In the genomic region with DNA sequence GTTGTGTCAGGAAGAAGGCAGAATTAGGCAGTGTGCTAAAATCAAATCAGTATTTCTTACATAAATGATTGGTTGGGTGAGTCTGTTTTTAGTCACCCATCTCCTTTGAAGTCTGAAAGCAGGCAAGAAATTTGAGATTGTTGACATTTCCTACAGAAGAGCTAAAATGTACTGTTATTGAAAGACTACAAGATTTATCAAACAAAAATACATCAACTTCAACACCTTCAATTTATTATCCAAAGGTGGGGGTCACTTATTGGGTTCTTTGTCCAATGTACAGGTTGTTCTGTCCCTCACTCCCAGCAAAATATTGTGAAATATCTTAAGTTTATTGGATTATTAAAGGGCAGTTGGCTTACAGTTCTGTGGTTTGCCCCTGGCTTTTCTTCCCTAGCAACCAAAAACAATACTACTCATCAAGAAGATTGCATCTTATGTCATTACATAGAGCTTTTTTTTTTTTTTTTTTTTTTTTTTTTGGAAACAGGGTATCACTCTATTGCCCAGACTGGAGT, we compare ENCODE assay signal across 19 cellular contexts. TPM values are rescaled to one million over a fixed set of nuclear protein-coding genes. Genes with fewer than 3 reads are reported as not detected.
DNase-seq lines count a peak whose midpoint lies in the region; ATAC-seq and TF ChIP-seq lines count a peak whose summit lies in the region.
"Had no signal": no experiment of that assay in that cellular context is flagged by ENCODE, and none has a peak within 500 bp of the region (broad histone marks: within the 10 kb centered on the region; RNA-seq: fewer than 3 reads in every experiment).

No MANE protein-coding gene starts in this region.

- H3K4me3 ChIP-seq in SK-N-SH (ENCODE audit: low read depth in 2 of 2, low read length in 1 of 2), result no peak overlapping the region
- H3K4me3 ChIP-seq: skin epidermis had no signal

- CTCF ChIA-PET in SK-N-SH (lab: Yijun Ruan, JAX), result interaction anchor here (2.2 to 8.9 kb wide), 2 partner anchors 89 to 161 kb away, joined by 7 to 150 read pairs; a partner anchor contains a TSS
- CTCF ChIA-PET in MCF 10A (lab: Yijun Ruan, JAX), result interaction anchor here (0.7 to 6.8 kb wide), 6 partner anchors 17 to 161 kb away, joined by 3 to 60 read pairs (median 6); a partner anchor contains a TSS

- TF ChIP-seq EP300 in SK-N-SH (IDR thresholded peaks at IDR 0.05; ENCODE audit: borderline replicate concordance in 1 of 2, low read depth in 1 of 2, low read length in 1 of 2), result no peak

- H3K4me3 Mint-ChIP-seq in MCF 10A (ENCODE audit: unreplicated experiment), result no peak overlapping the region
- H3K4me3 Mint-ChIP-seq: activated CD4-positive, alpha-beta T cell treated with anti-CD3 and anti-CD28 coated beads for 36 hours; activated naive CD4-positive, alpha-beta T cell treated with anti-CD3 and anti-CD28 coated beads, Interleukin-2, amount 50 U/mL, for 24 hours; CD4-positive, alpha-beta memory T cell; effector memory CD8-positive, alpha-beta T cell had no signal

- H4K20me1 ChIP-seq in SK-N-SH (ENCODE audit: insufficient read depth), result no peaks in the 10 kb centered on the region

- TF ChIP-seq RAD21 in SK-N-SH (IDR thresholded peaks at IDR 0.05; ENCODE audit: low read length), result no peak

- no peaks in the 10 kb centered on the region for H3K9me3 ChIP-seq in SK-N-SH

- H3K27me3 ChIP-seq in SK-N-SH (ENCODE audit: insufficient read depth), result no peaks in the 10 kb centered on the region

- TF ChIP-seq CTCF in SK-N-SH (IDR thresholded peaks at IDR 0.05) (no peak), MCF 10A (IDR thresholded peaks at IDR 0.05; ENCODE audit: unreplicated experiment) (no peak)

- POLR2A ChIA-PET in SK-N-SH (lab: Yijun Ruan, JAX) (no interaction called here), MCF 10A (lab: Yijun Ruan, JAX) (interaction anchor here (0.6 to 6.8 kb wide), 9 partner anchors 11 to 162 kb away, joined by 3 to 135 read pairs (median 5); a partner anchor contains a TSS)

- BruUV-seq in MCF 10A (replicated peaks; lab: Mats Ljungman, UMichigan), result no TSS peak

- H2AFZ ChIP-seq in SK-N-SH (ENCODE audit: low read depth), result no peak overlapping the region

- peak overlapping the region; percentile 99 for H3K27ac Mint-ChIP-seq in MCF 10A (ENCODE audit: low read depth, unreplicated experiment)
- H3K27ac Mint-ChIP-seq: activated CD4-positive, alpha-beta T cell treated with anti-CD3 and anti-CD28 coated beads for 36 hours; activated naive CD4-positive, alpha-beta T cell treated with anti-CD3 and anti-CD28 coated beads, Interleukin-2, amount 50 U/mL, for 24 hours; effector memory CD8-positive, alpha-beta T cell had no signal

- peaks cover 4% of the 10 kb centered on the region for H3F3A ChIP-seq in SK-N-SH (replicated peaks; ENCODE audit: insufficient read depth)

- no peak overlapping the region for H3K9ac ChIP-seq in SK-N-SH

- H3K36me3 Mint-ChIP-seq in MCF 10A (ENCODE audit: insufficient read depth, unreplicated experiment), result no peaks in the 10 kb centered on the region
- H3K36me3 Mint-ChIP-seq: activated naive CD4-positive, alpha-beta T cell treated with anti-CD3 and anti-CD28 coated beads, Interleukin-2, amount 50 U/mL, for 24 hours; CD4-positive, alpha-beta memory T cell had no signal

- DNase-seq in SK-N-SH (no peak), MCF 10A (ENCODE audit: unreplicated experiment) (peak; percentile 85), kidney glomerular epithelial cell (lab: John Stamatoyannopoulos, UW) (peak; percentile 89), kidney tubule cell (ENCODE audit: low spot score) (no peak), KG1 (lab: John Stamatoyannopoulos, UW) (no peak), left cardiac atrium (no peak)
- DNase-seq: ACHN; activated CD4-positive, alpha-beta T cell treated with anti-CD3 and anti-CD28 coated beads for 36 hours; caudate nucleus; CD4-positive, alpha-beta memory T cell; effector memory CD8-positive, alpha-beta T cell; glutamatergic neuron; NCI-H2107; SHP77; trophoblast cell had no signal

- H3K36me3 ChIP-seq in SK-N-SH (replicated peaks in 1 of 2; ENCODE audit: control insufficient read depth in 1 of 2, insufficient read depth in 2 of 2, low read length in 1 of 2), result no peaks in the 10 kb centered on the region

- no peak overlapping the region for H3K27ac ChIP-seq in SK-N-SH (ENCODE audit: low read depth in 2 of 2, low read length in 1 of 2)

- no peaks in the 10 kb centered on the region for H3K9me2 ChIP-seq in SK-N-SH

- ATAC-seq in SK-N-SH treated with all-trans-retinoic acid at 6 μM for 48 hours (no peak), HG02938 (IDR thresholded peaks at IDR 0.05; ENCODE audit: unreplicated experiment) (no peak), left cardiac atrium (no peak)
- ATAC-seq: activated CD4-positive, alpha-beta T cell treated with anti-CD3 and anti-CD28 coated beads for 36 hours; effector memory CD8-positive, alpha-beta T cell had no signal

- 0 out of 4 replicates have a peak, but pooled peaks cover 0 to 3% of the 10 kb centered on the region in 2 experiments for H3K4me1 ChIP-seq in SK-N-SH (ENCODE audit: control insufficient read depth in 1 of 2, insufficient read depth in 2 of 2, low read depth in 1 of 2, low read length in 1 of 2)

- intact Hi-C loops in MCF 10A (cut with micrococcal nuclease) (loop anchor here (10.0 kb wide), 1 partner anchor 72 kb away; no protein-coding TSS in a partner anchor), left cardiac atrium (cut with DNase I) (loop anchor here (2.0 to 10.0 kb wide), 3 partner anchors 122 to 160 kb away; no protein-coding TSS in a partner anchor)

- no peaks in the 10 kb centered on the region for H3K79me2 ChIP-seq in SK-N-SH (ENCODE audit: insufficient read depth)

- H3K27me3 Mint-ChIP-seq in MCF 10A (ENCODE audit: insufficient read depth, unreplicated experiment), result no peaks in the 10 kb centered on the region
- H3K27me3 Mint-ChIP-seq: activated CD4-positive, alpha-beta T cell treated with anti-CD3 and anti-CD28 coated beads for 36 hours; activated naive CD4-positive, alpha-beta T cell treated with anti-CD3 and anti-CD28 coated beads, Interleukin-2, amount 50 U/mL, for 24 hours had no signal

- peaks cover 7% of the 10 kb centered on the region for H3K9me3 Mint-ChIP-seq in MCF 10A (ENCODE audit: unreplicated experiment)
- H3K9me3 Mint-ChIP-seq: activated naive CD4-positive, alpha-beta T cell treated with anti-CD3 and anti-CD28 coated beads, Interleukin-2, amount 50 U/mL, for 24 hours had no signal

- H3K4me1 Mint-ChIP-seq in MCF 10A (ENCODE audit: insufficient read depth, unreplicated experiment), result peaks cover 45% of the 10 kb centered on the region
- H3K4me1 Mint-ChIP-seq: activated CD4-positive, alpha-beta T cell treated with anti-CD3 and anti-CD28 coated beads for 36 hours; activated naive CD4-positive, alpha-beta T cell treated with anti-CD3 and anti-CD28 coated beads, Interleukin-2, amount 50 U/mL, for 24 hours; CD4-positive, alpha-beta memory T cell had no signal

- no peak overlapping the region for H3K4me2 ChIP-seq in SK-N-SH

TF ChIP-seq in SK-N-SH treated with all-trans-retinoic acid at 6 μM for 48 hours, 23 proteins besides CTCF, POLR2A, EP300 and RAD21:
- TF ChIP-seq, protein P1, sequence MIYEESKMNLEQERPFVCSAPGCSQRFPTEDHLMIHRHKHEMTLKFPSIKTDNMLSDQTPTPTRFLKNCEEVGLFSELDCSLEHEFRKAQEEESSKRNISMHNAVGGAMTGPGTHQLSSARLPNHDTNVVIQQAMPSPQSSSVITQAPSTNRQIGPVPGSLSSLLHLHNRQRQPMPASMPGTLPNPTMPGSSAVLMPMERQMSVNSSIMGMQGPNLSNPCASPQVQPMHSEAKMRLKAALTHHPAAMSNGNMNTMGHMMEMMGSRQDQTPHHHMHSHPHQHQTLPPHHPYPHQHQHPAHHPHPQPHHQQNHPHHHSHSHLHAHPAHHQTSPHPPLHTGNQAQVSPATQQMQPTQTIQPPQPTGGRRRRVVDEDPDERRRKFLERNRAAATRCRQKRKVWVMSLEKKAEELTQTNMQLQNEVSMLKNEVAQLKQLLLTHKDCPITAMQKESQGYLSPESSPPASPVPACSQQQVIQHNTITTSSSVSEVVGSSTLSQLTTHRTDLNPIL (CRISPR knock-in tag; IDR thresholded peaks at IDR 0.05; ENCODE audit: low read depth), result no peak
- TF ChIP-seq CSDC2 (CRISPR knock-in tag; IDR thresholded peaks at IDR 0.05) (no peak), ZNF8 (CRISPR knock-in tag; IDR thresholded peaks at IDR 0.05) (no peak), ISL1 (CRISPR knock-in tag; IDR thresholded peaks at IDR 0.05) (0 out of 2 replicates have a peak, but pooled peaks have one; percentile 35)

TF ChIP-seq in SK-N-SH, 30 proteins besides CTCF, POLR2A, EP300 and RAD21 (continues in another document):
- no peak for TF ChIP-seq CHD2 (IDR thresholded peaks at IDR 0.05; ENCODE audit: low read length, partially characterized antibody)
- no peak for TF ChIP-seq POLR2AphosphoS5 (IDR thresholded peaks at IDR 0.05; ENCODE audit: low read depth, low read length)
- TF ChIP-seq RCOR1 (IDR thresholded peaks at IDR 0.05; ENCODE audit: low read length), result no peak
- no peak for TF ChIP-seq ELF1 (IDR thresholded peaks at IDR 0.05)
- TF ChIP-seq TCF12 (IDR thresholded peaks at IDR 0.05), result no peak
- TF ChIP-seq, protein P2, sequence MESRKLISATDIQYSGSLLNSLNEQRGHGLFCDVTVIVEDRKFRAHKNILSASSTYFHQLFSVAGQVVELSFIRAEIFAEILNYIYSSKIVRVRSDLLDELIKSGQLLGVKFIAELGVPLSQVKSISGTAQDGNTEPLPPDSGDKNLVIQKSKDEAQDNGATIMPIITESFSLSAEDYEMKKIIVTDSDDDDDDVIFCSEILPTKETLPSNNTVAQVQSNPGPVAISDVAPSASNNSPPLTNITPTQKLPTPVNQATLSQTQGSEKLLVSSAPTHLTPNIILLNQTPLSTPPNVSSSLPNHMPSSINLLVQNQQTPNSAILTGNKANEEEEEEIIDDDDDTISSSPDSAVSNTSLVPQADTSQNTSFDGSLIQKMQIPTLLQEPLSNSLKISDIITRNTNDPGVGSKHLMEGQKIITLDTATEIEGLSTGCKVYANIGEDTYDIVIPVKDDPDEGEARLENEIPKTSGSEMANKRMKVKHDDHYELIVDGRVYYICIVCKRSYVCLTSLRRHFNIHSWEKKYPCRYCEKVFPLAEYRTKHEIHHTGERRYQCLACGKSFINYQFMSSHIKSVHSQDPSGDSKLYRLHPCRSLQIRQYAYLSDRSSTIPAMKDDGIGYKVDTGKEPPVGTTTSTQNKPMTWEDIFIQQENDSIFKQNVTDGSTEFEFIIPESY (IDR thresholded peaks at IDR 0.05; ENCODE audit: borderline replicate concordance, low read depth), result no peak
- TF ChIP-seq MEF2A (IDR thresholded peaks at IDR 0.05; ENCODE audit: borderline replicate concordance, low read depth), result no peak
- no peak for TF ChIP-seq NRF1 (IDR thresholded peaks at IDR 0.05; ENCODE audit: low read depth, low read length)
- no peak for TF ChIP-seq GATA2 (CRISPR knock-in tag; IDR thresholded peaks at IDR 0.05)
- TF ChIP-seq NFIC (IDR thresholded peaks at IDR 0.05; ENCODE audit: borderline replicate concordance), result no peak
- no peak for TF ChIP-seq SIN3A (IDR thresholded peaks at IDR 0.05; ENCODE audit: borderline replicate concordance, low read depth, low read length)

RNA-seq across cellular contexts. Expression of a gene that starts 20.6 kb away (rescaled TPM):
- polyA plus RNA-seq in SK-N-SH (2012; rRNA removed), result 0.06 and 0.10 TPM in 2 replicates
- polyA plus RNA-seq in SK-N-SH (2012; cell fraction: cytosol; rRNA removed), result 0.10 and 0.14 TPM in 2 replicates
- polyA plus RNA-seq in SK-N-SH (2012; cell fraction: nucleus; rRNA removed), result 0.08 and 0.12 TPM in 2 replicates
- total RNA-seq in MCF 10A (2022) (58.5 and 88.0 TPM in 2 replicates), left cardiac atrium (100 to 1,000 TPM; 124 to 148 TPM)

Comparison
In these comparisons a context has a peak if more than half of its experiments do, and no peak if none do; other contexts are left out.
1. DNase-seq: peak in MCF 10A (single experiment) and kidney glomerular epithelial cell (single experiment); none in SK-N-SH (single experiment), kidney tubule cell (single experiment), KG1 (single experiment) and left cardiac atrium (single experiment).